In genomic region chr1:24748191-24749121, GRCh38 we compare ENCODE assay signal across 10 cellular contexts. TPM values are rescaled to one million over a fixed set of nuclear protein-coding genes. Genes with fewer than 3 reads are reported as not detected.
DNase-seq lines count a peak whose midpoint lies in the region; ATAC-seq and TF ChIP-seq lines count a peak whose summit lies in the region.
"Had no signal": no experiment of that assay in that cellular context is flagged by ENCODE, and none has a peak within 500 bp of the region (broad histone marks: within the 10 kb centered on the region; RNA-seq: fewer than 3 reads in every experiment).

No MANE protein-coding gene starts in this region.

- H3K9me3 Mint-ChIP-seq in activated T-cell treated with anti-CD3 and anti-CD28 coated beads, Interleukin-2, amount 50 U/mL, for 24 hours: no peaks in the 10 kb centered on the region

- H3K36me3 Mint-ChIP-seq in activated T-cell treated with anti-CD3 and anti-CD28 coated beads, Interleukin-2, amount 50 U/mL, for 24 hours (ENCODE audit: low read depth): peaks cover 3% of the 10 kb centered on the region

- ATAC-seq in psoas muscle: no peak
- ATAC-seq in HG03159 (IDR thresholded peaks at IDR 0.05; ENCODE audit: unreplicated experiment): no peak
- no peak for ATAC-seq in GM19463 (IDR thresholded peaks at IDR 0.05; ENCODE audit: unreplicated experiment)

- peak overlapping the region; percentile 98; the same call in 1 of the 2 replicates for H3K4me3 ChIP-seq in GM08714 (ENCODE audit: low read length)
- no peak overlapping the region for H3K4me3 ChIP-seq in NT2/D1 (ENCODE audit: insufficient read length, low read depth)
- peak overlapping the region; percentile 92 to 100 (median 98) for H3K4me3 ChIP-seq in esophagus muscularis mucosa
- peak overlapping the region; percentile 82 for H3K4me3 ChIP-seq in psoas muscle

- no peak overlapping the region for H3K4me3 Mint-ChIP-seq in activated T-cell treated with anti-CD3 and anti-CD28 coated beads, Interleukin-2, amount 50 U/mL, for 24 hours

- peaks cover 29% of the 10 kb centered on the region for H3K36me3 ChIP-seq in NT2/D1 (ENCODE audit: insufficient read depth, insufficient read length, low read length)
- H3K36me3 ChIP-seq in esophagus muscularis mucosa: no peaks in the 10 kb centered on the region
- no peaks in the 10 kb centered on the region for H3K36me3 ChIP-seq in psoas muscle (ENCODE audit: insufficient read depth in 1 of 2, low read depth in 1 of 2)

- intact Hi-C loops in esophagus muscularis mucosa (cut with DNase I) (no loop called here), psoas muscle (cut with DNase I) (loop anchor here in 1 of 2 donors (5.0 kb wide), 2 partner anchors 46 to 79 kb away; no protein-coding TSS in a partner anchor)

- H3K27me3 ChIP-seq in NT2/D1 (ENCODE audit: insufficient read depth, insufficient read length): no peaks in the 10 kb centered on the region
- H3K27me3 ChIP-seq in esophagus muscularis mucosa: no peaks in the 10 kb centered on the region
- H3K27me3 ChIP-seq in psoas muscle (ENCODE audit: insufficient read depth in 3 of 3, low read length in 2 of 3): no peaks in the 10 kb centered on the region

- peak overlapping the region; percentile 40 to 100 (median 70) for H3K27ac ChIP-seq in esophagus muscularis mucosa (replicated peaks in 1 of 4)
- H3K27ac ChIP-seq in psoas muscle: no peak overlapping the region

- peaks cover 11% of the 10 kb centered on the region for H3K27me3 Mint-ChIP-seq in activated T-cell treated with anti-CD3 and anti-CD28 coated beads, Interleukin-2, amount 50 U/mL, for 24 hours

- DNase-seq in NT2/D1 (ENCODE audit: low read depth, low spot score): no peak
- DNase-seq in esophagus muscularis mucosa (ENCODE audit: extremely low spot score): no peak
- DNase-seq in psoas muscle: no peak
- no peak for DNase-seq in activated T-cell treated with anti-CD3 and anti-CD28 coated beads, Interleukin-2, amount 50 U/mL, for 24 hours
- no peak for DNase-seq in CD1c-positive myeloid dendritic cell (ENCODE audit: extremely low spot score)
- DNase-seq: NCI-H1436 treated with DMSO at 0.1 percent for 48 hours, T1000 had no signal

- H3K27ac Mint-ChIP-seq in activated T-cell treated with anti-CD3 and anti-CD28 coated beads, Interleukin-2, amount 50 U/mL, for 24 hours: no peak overlapping the region

- 73% methylated on average over 14 of the region's 14 CpGs for WGBS in esophagus muscularis mucosa
- WGBS in psoas muscle, 3 donors: 81 to 85% (median 81%) methylated on average over 14 of the region's 14 CpGs

- no peak for TF ChIP-seq EP300 in esophagus muscularis mucosa (IDR thresholded peaks at IDR 0.05)

- peak overlapping the region; percentile 47 for H3K9ac ChIP-seq in NT2/D1 (ENCODE audit: insufficient read length, low read depth)

- TF ChIP-seq POLR2A in esophagus muscularis mucosa (IDR thresholded peaks at IDR 0.05; ENCODE audit: low read depth): no peak

- no peak for TF ChIP-seq CTCF in esophagus muscularis mucosa (IDR thresholded peaks at IDR 0.05)
- no peak for TF ChIP-seq CTCF in psoas muscle (IDR thresholded peaks at IDR 0.05)

- peaks cover 3% of the 10 kb centered on the region for H3K4me1 ChIP-seq in NT2/D1 (ENCODE audit: insufficient read depth, insufficient read length)
- peaks cover 55 to 81% (median 76%) of the 10 kb centered on the region in 4 donors for H3K4me1 ChIP-seq in esophagus muscularis mucosa
- no peaks in the 10 kb centered on the region for H3K4me1 ChIP-seq in psoas muscle

- H3K4me1 Mint-ChIP-seq in activated T-cell treated with anti-CD3 and anti-CD28 coated beads, Interleukin-2, amount 50 U/mL, for 24 hours (ENCODE audit: low read depth): peaks cover 36% of the 10 kb centered on the region

- no peaks in the 10 kb centered on the region for H3K9me3 ChIP-seq in NT2/D1 (ENCODE audit: insufficient read depth, low read length)
- no peaks in the 10 kb centered on the region for H3K9me3 ChIP-seq in esophagus muscularis mucosa
- no peaks in the 10 kb centered on the region for H3K9me3 ChIP-seq in psoas muscle

RNA-seq across cellular contexts. Expression of gene CLIC4, which starts 3.2 kb away (rescaled TPM):
- total RNA-seq in esophagus muscularis mucosa (100 to 1,000 TPM; 375 to 606 (median 595) TPM), psoas muscle (10 to 100 TPM; 23.9 to 62.4 (median 45.4) TPM)
- 10 to 100 TPM; 22.1 to 67.3 (median 44.8) TPM for polyA plus RNA-seq in psoas muscle

Comparison
In these comparisons a context has a peak if more than half of its experiments do, and no peak if none do; other contexts are left out.
1. RNA of gene CLIC4, which starts 3.2 kb away (total RNA-seq): 375 to 606 TPM in esophagus muscularis mucosa; 23.9 to 62.4 TPM in psoas muscle; every median in the first group is over 4 times any median in the second.